Comparison of ENCODE assay signal across 9 cellular contexts in genomic region chr17:7438050-7438614, GRCh38. TPM values are rescaled to one million over a fixed set of nuclear protein-coding genes. Genes with fewer than 3 reads are reported as not detected.
DNase-seq lines count a peak whose midpoint lies in the region; ATAC-seq, FAIRE-seq and TF ChIP-seq lines count a peak whose summit lies in the region.
"Had no signal": no experiment of that assay in that cellular context is flagged by ENCODE, and none has a peak within 500 bp of the region (broad histone marks: within the 10 kb centered on the region; RNA-seq: fewer than 3 reads in every experiment).

No MANE protein-coding gene starts in this region.

- peak; percentile 73 for DNase-seq in activated CD8-positive, alpha-beta T cell treated with anti-CD3 and anti-CD28 coated beads, Interleukin-2, amount 10 ng/mL, durations not matched to agents 7 days and 5 days
- peak; percentile 18 for DNase-seq in endothelial cell of umbilical vein (ENCODE audit: low read depth, low spot score)
- DNase-seq in mucosa of descending colon: peak; percentile 60 to 80 (median 75)
- peak; percentile 37 for DNase-seq in stimulated activated naive CD4-positive, alpha-beta T cell treated with Interleukin-2 at 50 U/mL for 16 hours (lab: John Stamatoyannopoulos, UW)
- no peak for DNase-seq in superior temporal gyrus (ENCODE audit: extremely low spot score)
- DNase-seq in NK-92 treated with Interleukin-12 subunit alpha and Interleukin-12 subunit beta, amount 100 ng/mL, for 24 hours (lab: John Stamatoyannopoulos, UW): no peak
- DNase-seq in middle frontal gyrus (ENCODE audit: extremely low spot score, low spot score): no peak

- intact Hi-C loops in endothelial cell of umbilical vein (cut with micrococcal nuclease): loop anchor here (5.0 kb wide), 2 partner anchors 186 to 249 kb away; partner anchors contain the start of genes CTDNEP1, ELP5, TP53 and WRAP53
- intact Hi-C loops in mucosa of descending colon (cut with DNase I, micrococcal nuclease): no loop called here

- H3K27ac ChIP-seq in HUES6 (ENCODE audit: low read depth, low read length) (no peak overlapping the region), endothelial cell of umbilical vein (ENCODE audit: insufficient read depth, low read depth, low read length) (no peak overlapping the region)

- H3K27me3 ChIP-seq in HUES6 (ENCODE audit: control insufficient read depth, insufficient read depth, low read length) (peaks cover 39% of the 10 kb centered on the region), endothelial cell of umbilical vein (ENCODE audit: control insufficient read depth in 2 of 2, insufficient read depth in 2 of 2, low read length in 2 of 2) (peaks cover 20 to 28% of the 10 kb centered on the region in 2 experiments)

- CTCF ChIA-PET in activated CD8-positive, alpha-beta T cell treated with anti-CD3 and anti-CD28 coated beads, Interleukin-2, amount 10 ng/mL, durations not matched to agents 7 days and 5 days (lab: Charles Lee): interaction anchor here (1.4 to 6.5 kb wide), 10 partner anchors 16 to 122 kb away, joined by 4 to 78 read pairs (median 20); partner anchors contain the start of genes ACAP1, NEURL4, POLR2A and SENP3
- CTCF ChIA-PET in endothelial cell of umbilical vein (lab: Charles Lee): interaction anchor here (0.7 to 4.4 kb wide), 10 partner anchors 7 to 151 kb away, joined by 3 to 70 read pairs (median 4); partner anchors contain the start of genes CHRNB1 and TMEM95

- no peaks in the 10 kb centered on the region for H3K9me1 ChIP-seq in endothelial cell of umbilical vein (replicated peaks; ENCODE audit: control insufficient read depth, extremely low read depth, insufficient read depth, low read length)

- no peak for TF ChIP-seq CTCF in endothelial cell of umbilical vein (IDR thresholded peaks at IDR 0.05; ENCODE audit: extremely low read depth in 1 of 2, insufficient read depth in 1 of 2, low read depth in 1 of 2, low read length in 2 of 2)
- TF ChIP-seq CTCF in mucosa of descending colon (IDR thresholded peaks at IDR 0.05): no peak

- H3K4me3 ChIP-seq in HUES6 (ENCODE audit: low read depth, low read length) (peak overlapping the region; percentile 80), endothelial cell of umbilical vein (replicated peaks in 1 of 3; ENCODE audit: insufficient read depth in 1 of 3, low read depth in 1 of 3, low read length in 3 of 3) (peak overlapping the region in 1 of 3 experiments; percentile 23), mucosa of descending colon (no peak overlapping the region)

- H3K4me3 Mint-ChIP-seq in activated CD8-positive, alpha-beta T cell treated with anti-CD3 and anti-CD28 coated beads, Interleukin-2, amount 10 ng/mL, durations not matched to agents 7 days and 5 days: peak overlapping the region; percentile 95

- peaks cover 43% of the 10 kb centered on the region for H3K4me1 Mint-ChIP-seq in activated CD8-positive, alpha-beta T cell treated with anti-CD3 and anti-CD28 coated beads, Interleukin-2, amount 10 ng/mL, durations not matched to agents 7 days and 5 days (ENCODE audit: low read depth)

- no peak for ATAC-seq in activated CD8-positive, alpha-beta T cell treated with anti-CD3 and anti-CD28 coated beads, Interleukin-2, amount 10 ng/mL, durations not matched to agents 7 days and 5 days
- ATAC-seq in mucosa of descending colon: no peak

- H3K4me1 ChIP-seq in HUES6 (ENCODE audit: control insufficient read depth, insufficient read depth, low read length) (peaks cover 25% of the 10 kb centered on the region), endothelial cell of umbilical vein (ENCODE audit: control insufficient read depth, extremely low read depth, insufficient read depth, low read length) (peaks cover 23% of the 10 kb centered on the region), mucosa of descending colon (ENCODE audit: low read depth) (peaks cover 26% of the 10 kb centered on the region)

- POLR2A ChIA-PET in activated CD8-positive, alpha-beta T cell treated with anti-CD3 and anti-CD28 coated beads, Interleukin-2, amount 10 ng/mL, durations not matched to agents 7 days and 5 days (lab: Charles Lee): interaction anchor here (0.6 to 3.0 kb wide), 6 partner anchors 20 to 249 kb away, joined by 3 to 12 read pairs (median 4); partner anchors contain the start of genes ACAP1, POLR2A and TP53
- POLR2A ChIA-PET in endothelial cell of umbilical vein (lab: Charles Lee): interaction anchor here (1.2 kb wide), 1 partner anchor 34 kb away, joined by 3 read pairs; the partner anchor contains the start of gene TMEM256

- H2AFZ ChIP-seq in endothelial cell of umbilical vein (ENCODE audit: low read depth, low read length): no peak overlapping the region

- H3K27me3 Mint-ChIP-seq in activated CD8-positive, alpha-beta T cell treated with anti-CD3 and anti-CD28 coated beads, Interleukin-2, amount 10 ng/mL, durations not matched to agents 7 days and 5 days (ENCODE audit: low read depth): peaks cover 17% of the 10 kb centered on the region

- H3K36me3 ChIP-seq in HUES6 (ENCODE audit: control insufficient read depth, insufficient read depth, low read length) (no peaks in the 10 kb centered on the region), endothelial cell of umbilical vein (ENCODE audit: control insufficient read depth in 2 of 2, extremely low read depth in 1 of 2, insufficient read depth in 2 of 2, low read length in 2 of 2) (no peaks in the 10 kb centered on the region), mucosa of descending colon (ENCODE audit: low read depth) (no peaks in the 10 kb centered on the region)

- no peaks in the 10 kb centered on the region for H3K9me3 Mint-ChIP-seq in activated CD8-positive, alpha-beta T cell treated with anti-CD3 and anti-CD28 coated beads, Interleukin-2, amount 10 ng/mL, durations not matched to agents 7 days and 5 days (ENCODE audit: insufficient read depth)

- H3K79me2 ChIP-seq in endothelial cell of umbilical vein (ENCODE audit: control insufficient read depth, insufficient read depth, low read length): no peaks in the 10 kb centered on the region

- TF ChIP-seq POLR2A in endothelial cell of umbilical vein (IDR thresholded peaks at IDR 0.05; ENCODE audit: low read depth, low read length): no peak

- H3K9me3 ChIP-seq in HUES6 (ENCODE audit: control insufficient read depth, insufficient read depth, low read depth, low read length) (no peaks in the 10 kb centered on the region), endothelial cell of umbilical vein (replicated peaks; ENCODE audit: control insufficient read depth, insufficient read depth, low read length) (no peaks in the 10 kb centered on the region), mucosa of descending colon (no peaks in the 10 kb centered on the region)

- H4K20me1 ChIP-seq in endothelial cell of umbilical vein (replicated peaks; ENCODE audit: control insufficient read depth, extremely low read depth, insufficient read depth, low read length): no peaks in the 10 kb centered on the region

- peak overlapping the region; percentile 75 for H3K27ac Mint-ChIP-seq in activated CD8-positive, alpha-beta T cell treated with anti-CD3 and anti-CD28 coated beads, Interleukin-2, amount 10 ng/mL, durations not matched to agents 7 days and 5 days

- dilution Hi-C loops in endothelial cell of umbilical vein (cut with MboI; ENCODE audit: extremely low pct_ligation_motif_present, low sequenced_read_pairs): no loop called here

- peaks cover 15% of the 10 kb centered on the region for H3K36me3 Mint-ChIP-seq in activated CD8-positive, alpha-beta T cell treated with anti-CD3 and anti-CD28 coated beads, Interleukin-2, amount 10 ng/mL, durations not matched to agents 7 days and 5 days (ENCODE audit: low read depth)

- H3K9ac ChIP-seq in HUES6 (ENCODE audit: low read length) (peak overlapping the region; percentile 37), endothelial cell of umbilical vein (replicated peaks; ENCODE audit: extremely low read depth, insufficient read depth, low read length) (no peak overlapping the region)

- BruUV-seq in endothelial cell of umbilical vein (replicated peaks; lab: Mats Ljungman, UMichigan): no TSS peak

- H3K4me2 ChIP-seq in endothelial cell of umbilical vein (ENCODE audit: insufficient read depth, low read length): no peak overlapping the region

- FAIRE-seq in endothelial cell of umbilical vein (lab: Jason Lieb, UNC): no peak

RNA-seq across cellular contexts. Expression of gene FGF11, which starts 1.2 kb away (rescaled TPM):
- total RNA-seq in activated CD8-positive, alpha-beta T cell treated with anti-CD3 and anti-CD28 coated beads, Interleukin-2, amount 10 ng/mL, durations not matched to agents 7 days and 5 days: 10 to 100 TPM; 16.6 to 18.8 TPM
- 1.8 TPM in 1 of 2 replicates, not detected in the other for total RNA-seq in endothelial cell of umbilical vein
- polyA plus RNA-seq in endothelial cell of umbilical vein: 0.70 and 0.92 TPM in 2 replicates
- 0.34 and 0.52 TPM in 2 replicates for polyA plus RNA-seq in endothelial cell of umbilical vein (2011; cell fraction: cytosol; rRNA removed)
- 2.6 and 4.2 TPM in 2 replicates for polyA plus RNA-seq in endothelial cell of umbilical vein (2011; cell fraction: nucleus; rRNA removed)
- polyA plus RNA-seq in endothelial cell of umbilical vein (2012): 0.63 and 1.2 TPM in 2 replicates
- polyA minus RNA-seq in endothelial cell of umbilical vein: 0.81 and 1.6 TPM in 2 replicates
- 0.92 TPM for polyA minus RNA-seq in endothelial cell of umbilical vein (2011; cell fraction: cytosol; rRNA and poly(A)+ RNA removed)
- polyA minus RNA-seq in endothelial cell of umbilical vein (2011; cell fraction: nucleus; rRNA and poly(A)+ RNA removed): 0.87 TPM in 1 of 2 replicates, not detected in the other
- total RNA-seq in mucosa of descending colon: 1 to 10 TPM; 1.4 to 3.0 (median 2.2) TPM

RNA-seq across cellular contexts. Expression of gene TMEM102, which starts 2.9 kb away (rescaled TPM):
- total RNA-seq in activated CD8-positive, alpha-beta T cell treated with anti-CD3 and anti-CD28 coated beads, Interleukin-2, amount 10 ng/mL, durations not matched to agents 7 days and 5 days: 10 to 100 TPM; 16.5 to 18.1 TPM
- 6.1 and 6.5 TPM in 2 replicates for total RNA-seq in endothelial cell of umbilical vein
- polyA plus RNA-seq in endothelial cell of umbilical vein: 5.8 and 8.4 TPM in 2 replicates
- polyA plus RNA-seq in endothelial cell of umbilical vein (2011; cell fraction: cytosol; rRNA removed): 2.7 and 4.0 TPM in 2 replicates
- polyA plus RNA-seq in endothelial cell of umbilical vein (2011; cell fraction: nucleus; rRNA removed): 3.1 and 3.6 TPM in 2 replicates
- 5.9 and 8.0 TPM in 2 replicates for polyA plus RNA-seq in endothelial cell of umbilical vein (2012)
- 2.8 and 3.4 TPM in 2 replicates for polyA minus RNA-seq in endothelial cell of umbilical vein
- polyA minus RNA-seq in endothelial cell of umbilical vein (2011; cell fraction: cytosol; rRNA and poly(A)+ RNA removed): 2.5 TPM
- polyA minus RNA-seq in endothelial cell of umbilical vein (2011; cell fraction: nucleus; rRNA and poly(A)+ RNA removed): 1.3 and 1.5 TPM in 2 replicates
- 10 to 100 TPM in 2 of 3 donors, 1 to 10 TPM in 1; 8.8 to 22.5 (median 16.4) TPM for total RNA-seq in mucosa of descending colon

RNA-seq across cellular contexts. Expression of gene CHRNB1, which starts 6.7 kb away (rescaled TPM):
- total RNA-seq in activated CD8-positive, alpha-beta T cell treated with anti-CD3 and anti-CD28 coated beads, Interleukin-2, amount 10 ng/mL, durations not matched to agents 7 days and 5 days: 10 to 100 TPM; 14.1 to 15.7 TPM
- 5.4 and 5.6 TPM in 2 replicates for total RNA-seq in endothelial cell of umbilical vein
- polyA plus RNA-seq in endothelial cell of umbilical vein: 9.3 and 9.6 TPM in 2 replicates
- polyA plus RNA-seq in endothelial cell of umbilical vein (2011; cell fraction: cytosol; rRNA removed): 9.6 and 9.9 TPM in 2 replicates
- 2.8 and 3.2 TPM in 2 replicates for polyA plus RNA-seq in endothelial cell of umbilical vein (2011; cell fraction: nucleus; rRNA removed)
- 3.7 and 5.6 TPM in 2 replicates for polyA plus RNA-seq in endothelial cell of umbilical vein (2012)
- 7.7 and 8.9 TPM in 2 replicates for polyA minus RNA-seq in endothelial cell of umbilical vein
- not detected for polyA minus RNA-seq in endothelial cell of umbilical vein (2011; cell fraction: cytosol; rRNA and poly(A)+ RNA removed)
- polyA minus RNA-seq in endothelial cell of umbilical vein (2011; cell fraction: nucleus; rRNA and poly(A)+ RNA removed): 0.82 and 1.9 TPM in 2 replicates
- total RNA-seq in mucosa of descending colon: 1 to 10 TPM; 6.0 to 8.3 (median 7.7) TPM

RNA-seq across cellular contexts. Expression of gene SPEM3, which starts 9.5 kb away (rescaled TPM):
- not detected for total RNA-seq in activated CD8-positive, alpha-beta T cell treated with anti-CD3 and anti-CD28 coated beads, Interleukin-2, amount 10 ng/mL, durations not matched to agents 7 days and 5 days
- total RNA-seq in endothelial cell of umbilical vein (not detected in 2 replicates), mucosa of descending colon (not detected)
- not detected in 2 replicates for polyA plus RNA-seq in endothelial cell of umbilical vein
- not detected in 2 replicates for polyA plus RNA-seq in endothelial cell of umbilical vein (2011; cell fraction: cytosol; rRNA removed)
- polyA plus RNA-seq in endothelial cell of umbilical vein (2011; cell fraction: nucleus; rRNA removed): not detected in 2 replicates
- not detected in 2 replicates for polyA plus RNA-seq in endothelial cell of umbilical vein (2012)
- not detected in 2 replicates for polyA minus RNA-seq in endothelial cell of umbilical vein
- polyA minus RNA-seq in endothelial cell of umbilical vein (2011; cell fraction: cytosol; rRNA and poly(A)+ RNA removed): not detected
- polyA minus RNA-seq in endothelial cell of umbilical vein (2011; cell fraction: nucleus; rRNA and poly(A)+ RNA removed): not detected in 2 replicates
- total RNA-seq: NCI-H460 had no signal

RNA-seq across cellular contexts. Expression of gene SPEM2, which starts 12.7 kb away (rescaled TPM):
- not detected for total RNA-seq in activated CD8-positive, alpha-beta T cell treated with anti-CD3 and anti-CD28 coated beads, Interleukin-2, amount 10 ng/mL, durations not matched to agents 7 days and 5 days
- total RNA-seq in endothelial cell of umbilical vein (not detected in 2 replicates), mucosa of descending colon (not detected)
- not detected in 2 replicates for polyA plus RNA-seq in endothelial cell of umbilical vein
- not detected in 2 replicates for polyA plus RNA-seq in endothelial cell of umbilical vein (2011; cell fraction: cytosol; rRNA removed)
- not detected in 2 replicates for polyA plus RNA-seq in endothelial cell of umbilical vein (2011; cell fraction: nucleus; rRNA removed)
- not detected in 2 replicates for polyA plus RNA-seq in endothelial cell of umbilical vein (2012)
- not detected in 2 replicates for polyA minus RNA-seq in endothelial cell of umbilical vein
- polyA minus RNA-seq in endothelial cell of umbilical vein (2011; cell fraction: cytosol; rRNA and poly(A)+ RNA removed): not detected
- not detected in 2 replicates for polyA minus RNA-seq in endothelial cell of umbilical vein (2011; cell fraction: nucleus; rRNA and poly(A)+ RNA removed)
- total RNA-seq: NCI-H460 had no signal

Comparison
In these comparisons a context has a peak if more than half of its experiments do, and no peak if none do; other contexts are left out.
1. DNase-seq: peak in activated CD8-positive, alpha-beta T cell treated with anti-CD3 and anti-CD28 coated beads, Interleukin-2, amount 10 ng/mL, durations not matched to agents 7 days and 5 days (single experiment), endothelial cell of umbilical vein (single experiment), mucosa of descending colon (3 of 3) and stimulated activated naive CD4-positive, alpha-beta T cell treated with Interleukin-2 at 50 U/mL for 16 hours (single experiment); none in superior temporal gyrus (single experiment), NK-92 treated with Interleukin-12 subunit alpha and Interleukin-12 subunit beta, amount 100 ng/mL, for 24 hours (single experiment) and middle frontal gyrus (single experiment).